ENCODE assay signal across 30 cellular contexts in the genomic region with DNA sequence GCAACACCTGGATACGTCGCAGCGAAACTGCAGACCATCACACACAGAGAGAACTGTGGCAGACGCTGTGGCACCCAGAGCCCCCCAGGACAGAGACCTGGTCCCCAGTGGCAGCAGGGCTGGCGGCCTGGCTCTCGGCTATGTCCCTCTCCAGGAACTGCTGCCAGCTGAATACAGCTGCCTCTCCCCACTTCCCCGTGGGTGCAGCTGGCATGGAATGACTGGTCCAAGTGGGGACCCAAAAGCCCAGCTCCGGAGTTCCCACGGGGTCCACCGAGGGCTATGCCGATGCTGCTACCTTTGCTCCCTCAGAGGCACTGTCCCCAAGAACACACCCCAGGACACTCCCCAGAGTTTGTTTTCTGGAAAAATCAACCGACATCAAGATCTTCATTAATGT.
"Had no signal": no experiment of that assay in that cellular context is flagged by ENCODE, and none has a peak within 500 bp of the region (broad histone marks: within the 10 kb centered on the region; RNA-seq: fewer than 3 reads in every experiment).

No MANE protein-coding gene starts in this region.

- H3K36me3 ChIP-seq: heart right ventricle, lower lobe of right lung, neutrophil, ovary, prostate gland, spleen, stomach, thyroid gland, transverse colon, upper lobe of left lung had no signal

- H3K9me3 ChIP-seq: lower lobe of right lung, neutrophil, ovary, prostate gland, stomach, testis, thyroid gland, transverse colon, upper lobe of left lung had no signal

- H3K4me1 ChIP-seq: prostate gland, testis, transverse colon had no signal

- DNase-seq: heart right ventricle; islet precursor cell; kidney glomerular epithelial cell; left cardiac atrium; left ventricle myocardium superior; lower lobe of right lung; mammary epithelial cell; mesenchymal stem cell; naive thymus-derived CD8-positive, alpha-beta T cell; occipital lobe; ovary; retina; small intestine; spleen; stimulated activated CD4-positive, alpha-beta T cell treated with anti-CD3 and anti-CD28 coated beads, Interleukin-4, amount 100 ng/mL, for 4 hours; stimulated activated CD8-positive, alpha-beta memory T cell treated with anti-CD3 and anti-CD28 coated beads, Interleukin-4, amount 100 ng/mL, for 48 hours; stimulated activated naive CD4-positive, alpha-beta T cell treated with Interleukin-2 at 50 U/mL for 16 hours; stomach; testis; thyroid gland; transverse colon had no signal

- FAIRE-seq: small intestine, urothelium cell line had no signal

- H3K4me2 ChIP-seq: hepatocyte had no signal

- H3K4me3 ChIP-seq: heart right ventricle, hepatocyte, lower lobe of right lung, ovary, prostate gland, spleen, stomach, testis, thyroid gland, transverse colon, upper lobe of left lung had no signal

- H3K27me3 ChIP-seq: ovary, testis, thyroid gland had no signal

- H3K27ac ChIP-seq: heart right ventricle, hepatocyte, lower lobe of right lung, neutrophil, ovary, prostate gland, spleen, stomach, testis, thyroid gland, transverse colon, upper lobe of left lung had no signal

- ATAC-seq: heart right ventricle; left cardiac atrium; left lobe of liver; left ventricle myocardium superior; lower lobe of right lung; naive thymus-derived CD8-positive, alpha-beta T cell; right cardiac atrium; sciatic nerve; stimulated activated memory B cell treated with anti-CD40 and anti-IgM and Interleukin-4, amounts not matched to agents 10 μg/mL and 1 μg/mL and 100 μg/mL, for 72 hours had no signal

- H2AFZ ChIP-seq: hepatocyte had no signal
